ENCODE assay signal across 9 cellular contexts in the genomic region with DNA sequence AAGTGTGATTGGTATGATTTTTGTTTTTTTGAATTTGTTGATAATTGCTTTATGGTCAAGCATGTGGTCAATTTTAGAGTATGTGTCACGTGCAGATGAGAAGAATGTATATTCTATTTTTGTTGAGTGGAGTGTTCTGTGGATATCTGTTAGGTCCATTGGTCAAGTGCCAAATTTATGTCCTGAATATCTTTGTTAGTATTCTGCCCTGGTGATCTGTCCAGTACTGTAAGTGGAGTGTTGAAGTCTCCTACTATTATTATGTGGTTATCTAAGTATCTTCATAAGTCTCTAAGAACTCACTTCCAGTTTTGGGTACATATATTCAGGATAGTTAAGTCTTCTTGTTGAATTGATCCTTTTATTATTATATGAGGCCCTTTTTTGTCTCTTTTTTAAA.
"Had no signal": no experiment of that assay in that cellular context is flagged by ENCODE, and none has a peak within 500 bp of the region (broad histone marks: within the 10 kb centered on the region; RNA-seq: fewer than 3 reads in every experiment).

No MANE protein-coding gene starts in this region.

- H3K36me3 ChIP-seq: HAP-1 had no signal

- H3K27ac ChIP-seq: GM23248 had no signal

- FAIRE-seq: HTR-8/SVneo, K562 had no signal

- H3K27ac Mint-ChIP-seq: HFFc6 had no signal

- H3K4me3 ChIP-seq: GM23248, HAP-1, K562 had no signal

- H3K4me1 ChIP-seq: HAP-1 had no signal

- ATAC-seq: HCT116, K562 had no signal

- H3K9me3 ChIP-seq: HAP-1 had no signal

- DNase-seq: GM23248, GOT3, H7, HFFc6, IMR-90 had no signal

- H3K4me3 Mint-ChIP-seq: HFFc6 had no signal
